1 cellular context compared by ENCODE assay signal in genomic region chr6:170057961-170058877, GRCh38.
TF ChIP-seq lines count a peak whose summit lies in the region.

No MANE protein-coding gene starts in this region.

TF ChIP-seq in IMR-90, 13 proteins besides CTCF, POLR2A, EP300 and RAD21:
- TF ChIP-seq RFX5 (IDR thresholded peaks at IDR 0.05; ENCODE audit: low read depth, low read length) = no peak
- TF ChIP-seq SMC3 (IDR thresholded peaks at IDR 0.05; ENCODE audit: low read depth, low read length) = no peak
- no peak for TF ChIP-seq CHD1 (IDR thresholded peaks at IDR 0.05; ENCODE audit: low read depth, low read length)
